In genomic region chr2:202871161-202872141, GRCh38 we compare ENCODE assay signal across 1 cellular context.
A peak's percentile ranks its signal among the peaks of the same experiment; 100 is the strongest.
TF ChIP-seq lines count a peak whose summit lies in the region.

Gene ICA1L, minus strand, starts transcription at chr2:202871766. Its CDS starts 42,757 bp downstream, at chr2:202829009.

TF ChIP-seq in K562, 482 proteins besides CTCF, POLR2A, EP300 and RAD21 (continued from another document and continues in another):
- TF ChIP-seq ZNF398 (CRISPR knock-in tag; IDR thresholded peaks at IDR 0.05) (no peak), ZFP1 (CRISPR knock-in tag; IDR thresholded peaks at IDR 0.05) (no peak), THAP7 (CRISPR knock-in tag; IDR thresholded peaks at IDR 0.05) (no peak), PRMT5 (CRISPR knock-in tag; IDR thresholded peaks at IDR 0.05) (no peak), CGGBP1 (CRISPR knock-in tag; IDR thresholded peaks at IDR 0.05) (no peak), KLF16 (IDR thresholded peaks at IDR 0.05) (no peak), TBL1XR1 (IDR thresholded peaks at IDR 0.05; ENCODE audit: low read length in 2 of 2) (no peak), ELF2 (CRISPR knock-in tag; IDR thresholded peaks at IDR 0.05) (no peak), SETDB1 (IDR thresholded peaks at IDR 0.05; ENCODE audit: low read length) (no peak), CHD2 (IDR thresholded peaks at IDR 0.05; ENCODE audit: low read depth, low read length) (no peak), HBP1 (CRISPR knock-in tag; IDR thresholded peaks at IDR 0.05) (no peak), TAF15 (IDR thresholded peaks at IDR 0.05; ENCODE audit: low read depth, low read length) (no peak), YY1 (IDR thresholded peaks at IDR 0.05; ENCODE audit: borderline replicate concordance in 1 of 3, control insufficient read depth in 1 of 3, extremely low read depth in 1 of 3, insufficient read depth in 3 of 3, insufficient read length in 1 of 3, insufficient replicate concordance in 2 of 3, low read depth in 1 of 3, low read length in 2 of 3) (peak in 1 of 3 experiments; percentile 32), JUND (IDR thresholded peaks at IDR 0.05; ENCODE audit: borderline replicate concordance, low read depth, low read length) (no peak), JUND (tag; IDR thresholded peaks at IDR 0.05; ENCODE audit: borderline replicate concordance, low read depth, low read length) (no peak), ZNF449 (CRISPR knock-in tag; IDR thresholded peaks at IDR 0.05) (no peak), E2F4 (CRISPR knock-in tag; IDR thresholded peaks at IDR 0.05; ENCODE audit: low read depth) (peak; percentile 95), ZBTB8A (IDR thresholded peaks at IDR 0.05; ENCODE audit: partially characterized antibody) (no peak), SMARCE1 (IDR thresholded peaks at IDR 0.05) (no peak), SMARCA4 (IDR thresholded peaks at IDR 0.05) (no peak), CTBP1 (IDR thresholded peaks at IDR 0.05; ENCODE audit: borderline replicate concordance) (peak; percentile 59), REST (CRISPR knock-in tag; IDR thresholded peaks at IDR 0.05; ENCODE audit: low read depth) (0 out of 2 replicates have a peak, but pooled peaks have one; percentile 40), ZNF707 (CRISPR knock-in tag; conservative IDR thresholded peaks at IDR 0.05) (no peak), TEAD2 (tag; IDR thresholded peaks at IDR 0.05) (no peak), ZNF263 (CRISPR knock-in tag; IDR thresholded peaks at IDR 0.05; ENCODE audit: borderline replicate concordance) (no peak), ZFX (CRISPR knock-in tag; IDR thresholded peaks at IDR 0.05) (peak; percentile 92), TSC22D4 (tag; IDR thresholded peaks at IDR 0.05) (no peak), RBFOX2 (IDR thresholded peaks at IDR 0.05; ENCODE audit: low read depth, low read length) (peak; percentile 73), ZNF699 (CRISPR knock-in tag; IDR thresholded peaks at IDR 0.05; ENCODE audit: insufficient replicate concordance) (no peak), THRB (CRISPR knock-in tag; conservative IDR thresholded peaks at IDR 0.05) (no peak), HMG20B (CRISPR knock-in tag; IDR thresholded peaks at IDR 0.05) (no peak), FOXA1 (IDR thresholded peaks at IDR 0.05; ENCODE audit: borderline replicate concordance) (no peak), NEUROD1 (IDR thresholded peaks at IDR 0.05; ENCODE audit: borderline replicate concordance, low read depth, low read length, partially characterized antibody) (no peak), CREB3L1 (IDR thresholded peaks at IDR 0.05; ENCODE audit: borderline replicate concordance, low read depth) (no peak), EWSR1 (IDR thresholded peaks at IDR 0.05; ENCODE audit: borderline replicate concordance, low read depth, partially characterized antibody) (no peak), MXI1 (IDR thresholded peaks at IDR 0.05; ENCODE audit: low read depth, low read length) (0 out of 2 replicates have a peak, but pooled peaks have one; percentile 41), SNAPC5 (CRISPR knock-in tag; IDR thresholded peaks at IDR 0.05) (no peak), MBD2 (IDR thresholded peaks at IDR 0.05; ENCODE audit: borderline replicate concordance, low read depth) (no peak), ZBTB7A (IDR thresholded peaks at IDR 0.05; ENCODE audit: borderline replicate concordance, control insufficient read depth, low read depth, low read length) (peak; percentile 51; the same call in 1 of the 2 replicates), FOSL1 (tag; conservative IDR thresholded peaks at IDR 0.05) (0 out of 2 replicates have a peak, but pooled peaks have one; percentile 16), ZNF384 (IDR thresholded peaks at IDR 0.05; ENCODE audit: low read depth, low read length) (no peak), FOXK1 (CRISPR knock-in tag; IDR thresholded peaks at IDR 0.05; ENCODE audit: borderline replicate concordance) (no peak), KAT8 (IDR thresholded peaks at IDR 0.05; ENCODE audit: low read depth) (no peak), FOXP4 (CRISPR knock-in tag; IDR thresholded peaks at IDR 0.05; ENCODE audit: borderline replicate concordance) (no peak), IRF1 (CRISPR knock-in tag; IDR thresholded peaks at IDR 0.05; ENCODE audit: borderline replicate concordance) (no peak), ZNF583 (CRISPR knock-in tag; IDR thresholded peaks at IDR 0.05) (no peak), SUPT5H (IDR thresholded peaks at IDR 0.05) (no peak), CAMTA2 (CRISPR knock-in tag; conservative IDR thresholded peaks at IDR 0.05) (no peak), ZNF766 (CRISPR knock-in tag; conservative IDR thresholded peaks at IDR 0.05) (no peak), ARID1B (IDR thresholded peaks at IDR 0.05) (no peak)
